In genomic region chr1:180631766-180632325, GRCh38 we compare ENCODE assay signal across 8 cellular contexts. TPM values are rescaled to one million over a fixed set of nuclear protein-coding genes. Genes with fewer than 3 reads are reported as not detected.
A peak's percentile ranks its signal among the peaks of the same experiment; 100 is the strongest.
DNase-seq lines count a peak whose midpoint lies in the region; ATAC-seq and TF ChIP-seq lines count a peak whose summit lies in the region.

TSS of gene XPR1 (plus strand) at chr1:180632022. CDS start at chr1:180632202, 180 bp downstream.

- DNase-seq in NCI-H69 (lab: John Stamatoyannopoulos, UW), result peak; percentile 100
- peak; percentile 98 for DNase-seq in activated CD4-positive, alpha-beta T cell treated with anti-CD3 and anti-CD28 coated beads, Interleukin-2, amount 10 ng/mL, durations not matched to agents 7 days and 5 days
- peak; percentile 50 for DNase-seq in cortex of kidney (lab: John Stamatoyannopoulos, UW)
- peak; percentile 98 for DNase-seq in left lobe of liver (ENCODE audit: low spot score)
- peak; percentile 98 for DNase-seq in stimulated activated CD4-positive, alpha-beta T cell treated with anti-CD3 and anti-CD28 coated beads, Interleukin-2, amount 100 ng/mL, for 4 hours (ENCODE audit: low read depth)

- POLR2A ChIA-PET in activated CD4-positive, alpha-beta T cell treated with anti-CD3 and anti-CD28 coated beads, Interleukin-2, amount 10 ng/mL, durations not matched to agents 7 days and 5 days (lab: Charles Lee), result no interaction called here

- H3K27ac ChIP-seq in C4-2B, result peak within 1 kb of the TSS; percentile 68

- TF ChIP-seq CTCF in C4-2B (conservative IDR thresholded peaks at IDR 0.05), result no peak

- H3K4me3 Mint-ChIP-seq in activated CD4-positive, alpha-beta T cell treated with anti-CD3 and anti-CD28 coated beads, Interleukin-2, amount 10 ng/mL, durations not matched to agents 7 days and 5 days, result no peak within 1 kb of the TSS

- H3K4me1 Mint-ChIP-seq in activated CD4-positive, alpha-beta T cell treated with anti-CD3 and anti-CD28 coated beads, Interleukin-2, amount 10 ng/mL, durations not matched to agents 7 days and 5 days, result peaks cover 7% of the 10 kb centered on the region

- H3K27ac Mint-ChIP-seq in activated CD4-positive, alpha-beta T cell treated with anti-CD3 and anti-CD28 coated beads, Interleukin-2, amount 10 ng/mL, durations not matched to agents 7 days and 5 days, result peak within 1 kb of the TSS; percentile 92

- H3K9me3 Mint-ChIP-seq in activated CD4-positive, alpha-beta T cell treated with anti-CD3 and anti-CD28 coated beads, Interleukin-2, amount 10 ng/mL, durations not matched to agents 7 days and 5 days, result no peaks in the 10 kb centered on the region

- H3K36me3 Mint-ChIP-seq in activated CD4-positive, alpha-beta T cell treated with anti-CD3 and anti-CD28 coated beads, Interleukin-2, amount 10 ng/mL, durations not matched to agents 7 days and 5 days (ENCODE audit: low read depth), result peaks cover 2% of the 10 kb centered on the region

- H3K27me3 Mint-ChIP-seq in activated CD4-positive, alpha-beta T cell treated with anti-CD3 and anti-CD28 coated beads, Interleukin-2, amount 10 ng/mL, durations not matched to agents 7 days and 5 days, result peaks cover 6% of the 10 kb centered on the region

- peak; percentile 97 for ATAC-seq in GM19328 (IDR thresholded peaks at IDR 0.05; ENCODE audit: unreplicated experiment)
- peak; percentile 97 for ATAC-seq in HG03520 (IDR thresholded peaks at IDR 0.05; ENCODE audit: unreplicated experiment)
- ATAC-seq in left lobe of liver, result peak; percentile 97

- CTCF ChIA-PET in activated CD4-positive, alpha-beta T cell treated with anti-CD3 and anti-CD28 coated beads, Interleukin-2, amount 10 ng/mL, durations not matched to agents 7 days and 5 days (lab: Charles Lee), result interaction anchor here (1.1 to 1.6 kb wide), 6 partner anchors 19 to 129 kb away, joined by 3 to 4 read pairs (median 4); partner anchors contain the start of gene ACBD6

RNA-seq across cellular contexts. Expression of gene XPR1, which starts in this region (rescaled TPM):
- 10 to 100 TPM; 18.0 to 20.5 TPM for total RNA-seq in activated CD4-positive, alpha-beta T cell treated with anti-CD3 and anti-CD28 coated beads, Interleukin-2, amount 10 ng/mL, durations not matched to agents 7 days and 5 days
- total RNA-seq in left lobe of liver, result 7.4 TPM

Comparison
In these comparisons a context has a peak if more than half of its experiments do, and no peak if none do; other contexts are left out.
1. Peak in every context shown above with its lines: DNase-seq, ATAC-seq and H3K27ac ChIP-seq.
2. DNase-seq: peak in every context shown above with its lines; median percentile 100 in NCI-H69; 98 in activated CD4-positive, alpha-beta T cell treated with anti-CD3 and anti-CD28 coated beads, Interleukin-2, amount 10 ng/mL, durations not matched to agents 7 days and 5 days; 98 in left lobe of liver; 98 in stimulated activated CD4-positive, alpha-beta T cell treated with anti-CD3 and anti-CD28 coated beads, Interleukin-2, amount 100 ng/mL, for 4 hours; 50 in cortex of kidney.